8 cellular contexts compared by ENCODE assay signal in the genomic region with DNA sequence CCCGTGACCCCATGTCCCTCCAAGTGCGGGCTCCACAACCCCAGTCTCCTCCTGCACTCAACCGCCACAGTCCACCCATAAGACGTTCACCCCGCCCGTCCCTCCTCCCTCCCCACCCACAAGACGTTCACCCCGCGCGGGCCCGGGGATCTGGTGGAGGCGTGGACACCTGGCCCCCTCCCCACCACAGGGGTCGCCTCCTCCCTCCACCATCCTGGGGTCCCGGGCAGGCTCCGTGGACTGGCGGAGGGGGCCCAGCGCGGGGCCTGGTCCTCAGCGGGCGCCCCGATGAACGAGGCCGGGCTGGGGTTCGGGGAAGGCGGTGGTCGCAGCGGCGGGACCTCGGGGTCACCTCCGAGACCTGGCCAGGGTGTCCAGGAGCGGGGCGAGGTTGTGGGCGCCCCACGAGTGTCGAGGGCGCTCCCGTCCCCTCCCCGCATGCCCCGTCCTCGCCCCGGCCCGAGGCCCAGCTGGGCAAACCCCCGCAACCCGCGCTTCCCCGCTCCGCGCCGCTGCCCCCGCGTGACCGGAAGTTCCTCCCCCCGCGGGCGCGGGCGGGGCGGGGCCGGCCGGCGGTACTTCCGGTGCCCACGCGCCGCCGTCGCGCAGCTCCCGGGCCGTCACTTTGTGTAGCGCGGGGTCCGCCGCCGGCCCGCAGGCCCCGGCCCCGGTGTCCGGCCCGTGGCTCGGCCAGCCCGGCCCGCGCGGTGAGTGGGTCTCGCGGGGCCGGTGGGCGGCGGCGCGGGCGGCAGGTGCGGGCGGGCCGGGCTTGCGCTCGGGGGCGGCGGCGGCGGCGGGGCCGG. TPM values are rescaled to one million over a fixed set of nuclear protein-coding genes. Genes with fewer than 3 reads are reported as not detected.
A peak's percentile ranks its signal among the peaks of the same experiment; 100 is the strongest.
DNase-seq lines count a peak whose midpoint lies in the region; ATAC-seq and TF ChIP-seq lines count a peak whose summit lies in the region.

TSS of gene ZNF316 (plus strand) at position 578 of the 803 bp plus-strand sequence. CDS start 5,092 bp downstream, outside the sequence.

- no peak for TF ChIP-seq CTCF in chondrocyte (IDR thresholded peaks at IDR 0.05)

- H3K27me3 Mint-ChIP-seq in chondrocyte (ENCODE audit: low read depth), result no peaks in the 10 kb centered on the region

- ATAC-seq in GM21529 (IDR thresholded peaks at IDR 0.05; ENCODE audit: unreplicated experiment), result peak; percentile 58
- peak; percentile 58 to 65 for ATAC-seq in activated CD4-positive, CD25-positive, alpha-beta regulatory T cell treated with anti-CD3 and anti-CD28 coated beads, Interleukin-2, amount 50 U/mL, for 24 hours
- peak; percentile 94 for ATAC-seq in left lobe of liver

- no peak for TF ChIP-seq EP300 in Ishikawa (IDR thresholded peaks at IDR 0.05; ENCODE audit: borderline replicate concordance)

- H3K36me3 Mint-ChIP-seq in chondrocyte (ENCODE audit: low read depth), result peaks cover 5% of the 10 kb centered on the region

- H3K4me3 Mint-ChIP-seq in chondrocyte (ENCODE audit: unreplicated experiment), result peak within 1 kb of the TSS; percentile 79

- no peak for TF ChIP-seq RAD21 in Ishikawa (IDR thresholded peaks at IDR 0.05; ENCODE audit: low read depth)

- peaks cover 28% of the 10 kb centered on the region for H3K4me1 Mint-ChIP-seq in chondrocyte (ENCODE audit: low read depth)

- peak; percentile 42 for DNase-seq in G401 (ENCODE audit: low spot score)
- no peak for DNase-seq in chondrocyte (ENCODE audit: low spot score)
- DNase-seq in left lobe of liver (ENCODE audit: low spot score), result peak; percentile 71
- peak; percentile 45 for DNase-seq in stimulated activated CD4-positive, alpha-beta T cell treated with anti-CD3 and anti-CD28 coated beads, Interleukin-1b, Interleukin-23, amount 100 ng/mL, for 48 hours
- DNase-seq in NCI-H187 treated with DMSO at 0.1 percent for 48 hours (lab: John Stamatoyannopoulos, UW), result no peak

- in situ Hi-C loops in G401 (cut with HindIII; ENCODE audit: low sequenced_read_pairs), result no loop called here

- peak within 1 kb of the TSS; percentile 27 for H3K27ac Mint-ChIP-seq in chondrocyte (ENCODE audit: unreplicated experiment)

- H3K9me3 Mint-ChIP-seq in chondrocyte (ENCODE audit: low read depth), result no peaks in the 10 kb centered on the region

TF ChIP-seq in Ishikawa, 13 proteins besides CTCF, POLR2A, EP300 and RAD21:
- TF ChIP-seq ZBTB7A (IDR thresholded peaks at IDR 0.05; ENCODE audit: low read depth), result peak; percentile 61; the same call in 1 of the 2 replicates
- peak; percentile 39; the same call in 1 of the 2 replicates for TF ChIP-seq EGR1 (IDR thresholded peaks at IDR 0.05)
- TF ChIP-seq YY1 (IDR thresholded peaks at IDR 0.05; ENCODE audit: low read depth), result no peak
- TF ChIP-seq TEAD4 (IDR thresholded peaks at IDR 0.05), result no peak
- TF ChIP-seq USF1 (IDR thresholded peaks at IDR 0.05), result peak; percentile 94
- TF ChIP-seq REST (IDR thresholded peaks at IDR 0.05; ENCODE audit: low read depth), result no peak
- no peak for TF ChIP-seq CEBPB (IDR thresholded peaks at IDR 0.05)
- TF ChIP-seq, protein P1, sequence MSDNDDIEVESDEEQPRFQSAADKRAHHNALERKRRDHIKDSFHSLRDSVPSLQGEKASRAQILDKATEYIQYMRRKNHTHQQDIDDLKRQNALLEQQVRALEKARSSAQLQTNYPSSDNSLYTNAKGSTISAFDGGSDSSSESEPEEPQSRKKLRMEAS (IDR thresholded peaks at IDR 0.05), result peak; percentile 69; the same call in 1 of the 2 replicates
- TF ChIP-seq NFIC (IDR thresholded peaks at IDR 0.05), result no peak
- TF ChIP-seq FOXM1 (IDR thresholded peaks at IDR 0.05; ENCODE audit: borderline replicate concordance, low read depth), result no peak
- TF ChIP-seq TAF1 (IDR thresholded peaks at IDR 0.05; ENCODE audit: low read depth), result peak; percentile 69; the same call in 1 of the 2 replicates
- TF ChIP-seq CREB1 (IDR thresholded peaks at IDR 0.05; ENCODE audit: low read depth), result no peak
- TF ChIP-seq TCF12 (IDR thresholded peaks at IDR 0.05; ENCODE audit: low read depth), result no peak
TF ChIP-seq in Ishikawa: peak in this region for 5.

RNA-seq across cellular contexts. Expression of gene ZNF316, which starts in this region (rescaled TPM):
- total RNA-seq in G401 (2014; rRNA removed; shearing (Covaris generic)), result 15.3 and 20.2 TPM in 2 replicates
- total RNA-seq in chondrocyte (26.0 to 32.5 TPM (median 28.9 TPM) in 3 replicates), left lobe of liver (18.6 TPM)

Comparison
In these comparisons a context has a peak if more than half of its experiments do, and no peak if none do; other contexts are left out.
1. DNase-seq: peak in G401 (single experiment), left lobe of liver (single experiment) and stimulated activated CD4-positive, alpha-beta T cell treated with anti-CD3 and anti-CD28 coated beads, Interleukin-1b, Interleukin-23, amount 100 ng/mL, for 48 hours (single experiment); none in chondrocyte (single experiment) and NCI-H187 treated with DMSO at 0.1 percent for 48 hours (single experiment).
2. Peak in every context shown above with its lines, with median percentiles within 50 percentile points of each other: ATAC-seq.